Comparison of ENCODE assay signal across 9 cellular contexts in genomic region chr12:109264095-109264942, GRCh38. TPM values are rescaled to one million over a fixed set of nuclear protein-coding genes. Genes with fewer than 3 reads are reported as not detected.
DNase-seq lines count a peak whose midpoint lies in the region; ATAC-seq and TF ChIP-seq lines count a peak whose summit lies in the region.
"Had no signal": no experiment of that assay in that cellular context is flagged by ENCODE, and none has a peak within 500 bp of the region (broad histone marks: within the 10 kb centered on the region; RNA-seq: fewer than 3 reads in every experiment).

No MANE protein-coding gene starts in this region.

- dilution Hi-C loops in mammary epithelial cell (cut with HindIII; ENCODE audit: low sequenced_read_pairs): no loop called here

- TF ChIP-seq POLR2A in NB4 (IDR thresholded peaks at IDR 0.05; ENCODE audit: extremely low read depth, insufficient read length): no peak

- intact Hi-C loops in mammary epithelial cell (cut with micrococcal nuclease): loop anchor here (1.0 to 5.0 kb wide), 3 partner anchors 121 to 152 kb away; no protein-coding TSS in a partner anchor

- no TSS peak for BruUV-seq in mammary epithelial cell (replicated peaks; lab: Mats Ljungman, UMichigan)

- no peaks in the 10 kb centered on the region for H3K27me3 ChIP-seq in mammary epithelial cell (ENCODE audit: insufficient read depth, low read length)
- H3K27me3 ChIP-seq: BLaER1 had no signal

- CTCF ChIA-PET in mammary epithelial cell (lab: Charles Lee; ENCODE audit: low non-redundant PET): no interaction called here

- 49% methylated on average over 21 of the region's 23 CpGs for WGBS in mammary epithelial cell (ENCODE audit: low coverage, missing lambda C conversion rate)

- H2AFZ ChIP-seq in mammary epithelial cell (ENCODE audit: low read depth, low read length): no peak overlapping the region

- no peaks in the 10 kb centered on the region for H3K36me3 ChIP-seq in mammary epithelial cell (ENCODE audit: insufficient read depth, low read length)
- H3K36me3 ChIP-seq: BLaER1 had no signal

- no peaks in the 10 kb centered on the region for H3K79me2 ChIP-seq in mammary epithelial cell (ENCODE audit: insufficient read depth, low read length)

- H3K4me1 ChIP-seq in mammary epithelial cell (ENCODE audit: insufficient read depth, low read length): no peaks in the 10 kb centered on the region
- H3K4me1 ChIP-seq: BLaER1 had no signal

- no peaks in the 10 kb centered on the region for H4K20me1 ChIP-seq in mammary epithelial cell (ENCODE audit: insufficient read depth, low read length)
- H4K20me1 ChIP-seq: BLaER1 had no signal

- no peak for ATAC-seq in HG02642 (IDR thresholded peaks at IDR 0.05; ENCODE audit: poor library complexity, unreplicated experiment)

- no peaks in the 10 kb centered on the region for H3K9me3 ChIP-seq in mammary epithelial cell (replicated peaks; ENCODE audit: insufficient read depth, low read length)
- H3K9me3 ChIP-seq: BLaER1 had no signal

- peak; percentile 98 for TF ChIP-seq CTCF in NB4 (IDR thresholded peaks at IDR 0.05; ENCODE audit: low read depth, low read length)
- TF ChIP-seq CTCF in mammary epithelial cell (conservative IDR thresholded peaks at IDR 0.05 in 1 of 2, IDR thresholded peaks at IDR 0.05 in 1 of 2; ENCODE audit: extremely low read depth in 1 of 2, insufficient read depth in 1 of 2, low read depth in 1 of 2, low read length in 2 of 2): peak; percentile 58 to 82

- in situ Hi-C loops in mammary epithelial cell (cut with MboI; ENCODE audit: low sequenced_read_pairs in 2 of 2): loop anchor here in 1 of 2 donors (10.0 kb wide), 1 partner anchor 120 kb away; no protein-coding TSS in a partner anchor

- H3K4me3 ChIP-seq in NB4 (ENCODE audit: low read depth, low read length): no peak overlapping the region
- no peak overlapping the region for H3K4me3 ChIP-seq in mammary epithelial cell (replicated peaks in 1 of 3; ENCODE audit: insufficient read depth in 1 of 3, low read depth in 2 of 3, low read length in 3 of 3)
- H3K4me3 ChIP-seq: BLaER1 had no signal

- DNase-seq in NCI-H2171 treated with DMSO at 0.1 percent for 48 hours (lab: John Stamatoyannopoulos, UW) (peak; percentile 22), NCI-H2171 (lab: John Stamatoyannopoulos, UW) (no peak), NB4 (ENCODE audit: low read depth) (peak; percentile 86), SKM-1 treated with dmso at 0.1 percent for 144 hours (lab: John Stamatoyannopoulos, UW; ENCODE audit: unreplicated experiment) (peak; percentile 27), mammary epithelial cell (peak; percentile 30), kidney glomerular epithelial cell (lab: John Stamatoyannopoulos, UW) (peak; percentile 7)
- DNase-seq in stimulated activated CD4-positive, alpha-beta T cell treated with anti-CD3 and anti-CD28 coated beads, TNF-alpha, amount 100 ng/mL, for 48 hours (ENCODE audit: low read depth in 3 of 3): peak; percentile 38 to 50 (median 44)

- H3K9ac ChIP-seq in mammary epithelial cell (ENCODE audit: insufficient read depth, low read length): no peak overlapping the region
- H3K9ac ChIP-seq: BLaER1 had no signal

- H3K4me2 ChIP-seq in mammary epithelial cell (ENCODE audit: insufficient read depth, low read depth, low read length): no peak overlapping the region
- H3K4me2 ChIP-seq: BLaER1 had no signal

- H3K27ac ChIP-seq in mammary epithelial cell (ENCODE audit: insufficient read depth, low read depth, low read length): no peak overlapping the region
- H3K27ac ChIP-seq: BLaER1 had no signal

RNA-seq across cellular contexts. Expression of gene FOXN4, which starts 44.8 kb away (rescaled TPM):
- total RNA-seq in mammary epithelial cell: not detected
- polyA plus RNA-seq in mammary epithelial cell: not detected
- not detected for polyA minus RNA-seq in mammary epithelial cell
